Comparison of ENCODE assay signal across 1 cellular context in genomic region chr15:64710664-64711441, GRCh38.
TF ChIP-seq lines count a peak whose summit lies in the region.

No MANE protein-coding gene starts in this region.

TF ChIP-seq in HepG2, 621 proteins besides CTCF, POLR2A, EP300 and RAD21 (continued from another document):
- TF ChIP-seq TFAP4 (IDR thresholded peaks at IDR 0.05; ENCODE audit: borderline replicate concordance, low read depth) (no peak), SIN3B (IDR thresholded peaks at IDR 0.05; ENCODE audit: low read length) (no peak), AGO1 (IDR thresholded peaks at IDR 0.05; ENCODE audit: low read depth, low read length, poor library complexity, severe bottlenecking) (no peak), RNF2 (conservative IDR thresholded peaks at IDR 0.05; ENCODE audit: low read depth) (no peak), ZNF180 (CRISPR knock-in tag; IDR thresholded peaks at IDR 0.05; ENCODE audit: borderline replicate concordance, low read depth) (no peak), GPN1 (CRISPR knock-in tag; IDR thresholded peaks at IDR 0.05; ENCODE audit: borderline replicate concordance) (no peak), ZNF33B (CRISPR knock-in tag; IDR thresholded peaks at IDR 0.05) (no peak), MXD4 (CRISPR knock-in tag; IDR thresholded peaks at IDR 0.05) (no peak), ZNF446 (CRISPR knock-in tag; IDR thresholded peaks at IDR 0.05) (no peak), ZFP62 (CRISPR knock-in tag; IDR thresholded peaks at IDR 0.05) (no peak), TBX3 (IDR thresholded peaks at IDR 0.05; ENCODE audit: borderline replicate concordance) (no peak), LCORL (IDR thresholded peaks at IDR 0.05) (no peak), LCORL (CRISPR knock-in tag; IDR thresholded peaks at IDR 0.05) (no peak), HHEX (CRISPR knock-in tag; IDR thresholded peaks at IDR 0.05) (no peak), ZNF670 (CRISPR knock-in tag; IDR thresholded peaks at IDR 0.05; ENCODE audit: borderline replicate concordance) (no peak), U2AF2 (IDR thresholded peaks at IDR 0.05; ENCODE audit: low read depth, low read length) (no peak), KDM6A (CRISPR knock-in tag; IDR thresholded peaks at IDR 0.05; ENCODE audit: low read depth) (no peak)
TF ChIP-seq in HepG2: peak in this region for 0.
